21 cellular contexts compared by ENCODE assay signal in genomic region chr7:141133646-141134045, GRCh38. TPM values are rescaled to one million over a fixed set of nuclear protein-coding genes. Genes with fewer than 3 reads are reported as not detected.
DNase-seq lines count a peak whose midpoint lies in the region; ATAC-seq and TF ChIP-seq lines count a peak whose summit lies in the region.
"Had no signal": no experiment of that assay in that cellular context is flagged by ENCODE, and none has a peak within 500 bp of the region (broad histone marks: within the 10 kb centered on the region; RNA-seq: fewer than 3 reads in every experiment).

No MANE protein-coding gene starts in this region.

- ATAC-seq in HG03025 (IDR thresholded peaks at IDR 0.05; ENCODE audit: low FRiP score, unreplicated experiment), result no peak
- ATAC-seq: SK-N-SH treated with all-trans-retinoic acid at 6 μM for 48 hours, T-cell had no signal

- CTCF ChIA-PET in activated naive CD4-positive, alpha-beta T cell treated with anti-CD3 and anti-CD28 coated beads for 36 hours (lab: Charles Lee), result no interaction called here

- TF ChIP-seq CTCF in astrocyte of the spinal cord (IDR thresholded peaks at IDR 0.05; ENCODE audit: low read depth, low read length), result no peak

- in situ Hi-C loops in astrocyte of the spinal cord (cut with HindIII; ENCODE audit: low sequenced_read_pairs), result no loop called here

- peaks cover 17% of the 10 kb centered on the region for H3K27me3 Mint-ChIP-seq in activated naive CD4-positive, alpha-beta T cell treated with anti-CD3 and anti-CD28 coated beads for 36 hours (ENCODE audit: low read depth)

- H3K36me3 Mint-ChIP-seq in activated naive CD4-positive, alpha-beta T cell treated with anti-CD3 and anti-CD28 coated beads for 36 hours (ENCODE audit: low read depth), result no peaks in the 10 kb centered on the region
- H3K36me3 Mint-ChIP-seq: CD14-positive monocyte, IgD-negative memory B cell, T-cell had no signal

- H3K9me3 Mint-ChIP-seq in activated naive CD4-positive, alpha-beta T cell treated with anti-CD3 and anti-CD28 coated beads for 36 hours, result peaks cover 13% of the 10 kb centered on the region

- no peak overlapping the region for H3K4me3 Mint-ChIP-seq in activated naive CD4-positive, alpha-beta T cell treated with anti-CD3 and anti-CD28 coated beads for 36 hours
- H3K4me3 Mint-ChIP-seq: CD14-positive monocyte, IgD-negative memory B cell, T-cell had no signal

- intact Hi-C loops in activated naive CD4-positive, alpha-beta T cell treated with anti-CD3 and anti-CD28 coated beads for 36 hours (cut with micrococcal nuclease), result no loop called here

- no peaks in the 10 kb centered on the region for H3K4me1 Mint-ChIP-seq in activated naive CD4-positive, alpha-beta T cell treated with anti-CD3 and anti-CD28 coated beads for 36 hours (ENCODE audit: low read depth)
- H3K4me1 Mint-ChIP-seq: CD14-positive monocyte, IgD-negative memory B cell, T-cell had no signal

- no peak overlapping the region for H3K27ac Mint-ChIP-seq in activated naive CD4-positive, alpha-beta T cell treated with anti-CD3 and anti-CD28 coated beads for 36 hours
- H3K27ac Mint-ChIP-seq: CD14-positive monocyte, IgD-negative memory B cell, T-cell had no signal

- peak; percentile 26 for DNase-seq in HT1080 (ENCODE audit: low read depth)
- DNase-seq in astrocyte of the spinal cord (ENCODE audit: low read depth, low spot score), result peak; percentile 22
- DNase-seq in foreskin melanocyte, result peak; percentile 97
- DNase-seq in stromal cell of bone marrow (ENCODE audit: low read depth), result peak; percentile 17
- no peak for DNase-seq in HUDEP-2 (lab: John Stamatoyannopoulos, UW; ENCODE audit: unreplicated experiment in 76 of 76)
- DNase-seq in activated naive CD4-positive, alpha-beta T cell treated with anti-CD3 and anti-CD28 coated beads for 36 hours, result no peak
- DNase-seq: DMS79 treated with DMSO at 0.1 percent for 48 hours, GDM1, Karpas-422, NCI-H1105, NCI-H1694, NCI-H2081 treated with DMSO at 0.1 percent for 48 hours, NCI-H510A, NCI-H774, RPMI8226, SHP77 treated with DMSO at 0.1 percent for 48 hours, T-cell had no signal

- no peak overlapping the region for H3K4me3 ChIP-seq in astrocyte of the spinal cord (ENCODE audit: low read depth, low read length)

RNA-seq across cellular contexts. Expression of gene TMEM178B, which starts 59.8 kb away (rescaled TPM):
- total RNA-seq in HT1080 (2014; rRNA removed; shearing (Covaris generic)), result 0.07 TPM in 1 of 2 replicates, not detected in the other
- 0.05 and 0.10 TPM in 2 replicates for polyA plus RNA-seq in HT1080 (2015; cell fraction: cytosol; rRNA removed)
- polyA plus RNA-seq in HT1080 (2015; cell fraction: nucleus; rRNA removed), result 0.05 and 0.10 TPM in 2 replicates
- total RNA-seq in activated naive CD4-positive, alpha-beta T cell treated with anti-CD3 and anti-CD28 coated beads for 36 hours, result under 1 TPM; 0.05 TPM
- polyA plus RNA-seq: CD14-positive monocyte, IgD-negative memory B cell had no signal

Comparison
In these comparisons a context has a peak if more than half of its experiments do, and no peak if none do; other contexts are left out.
1. DNase-seq: peak in HT1080 (single experiment), astrocyte of the spinal cord (single experiment), foreskin melanocyte (single experiment) and stromal cell of bone marrow (single experiment); none in HUDEP-2 (0 of 76) and activated naive CD4-positive, alpha-beta T cell treated with anti-CD3 and anti-CD28 coated beads for 36 hours (single experiment).